1 cellular context compared by ENCODE assay signal in genomic region chr3:98986073-98986472, GRCh38.
TF ChIP-seq lines count a peak whose summit lies in the region.

No MANE protein-coding gene starts in this region.

TF ChIP-seq in H1, 55 proteins besides CTCF, POLR2A, EP300 and RAD21 (continued from another document):
- TF ChIP-seq CHD7 (IDR thresholded peaks at IDR 0.05; ENCODE audit: insufficient replicate concordance, low read length) (no peak), HDAC2 (IDR thresholded peaks at IDR 0.05; ENCODE audit: borderline replicate concordance in 1 of 2, low read depth in 2 of 2, low read length in 2 of 2) (no peak), CTBP2 (IDR thresholded peaks at IDR 0.05; ENCODE audit: borderline replicate concordance, insufficient read depth, insufficient read length, low read length) (no peak), USF2 (IDR thresholded peaks at IDR 0.05; ENCODE audit: low read length) (peak; percentile 50; the same call in 1 of the 2 replicates), CHD1 (IDR thresholded peaks at IDR 0.05; ENCODE audit: low read depth, low read length) (no peak), JUND (IDR thresholded peaks at IDR 0.05; ENCODE audit: low read length) (peak; percentile 90), EGR1 (IDR thresholded peaks at IDR 0.05; ENCODE audit: borderline replicate concordance, low read depth, low read length) (no peak), TAF7 (optimal IDR thresholded peaks at IDR 0.05; ENCODE audit: borderline replicate concordance, low read depth, low read length) (no peak), PHF8 (conservative IDR thresholded peaks at IDR 0.05; ENCODE audit: low read depth, low read length) (no peak), BCL11A (IDR thresholded peaks at IDR 0.05; ENCODE audit: low read depth in 2 of 2, low read length in 2 of 2) (no peak), ATF3 (IDR thresholded peaks at IDR 0.05; ENCODE audit: insufficient read depth, low read depth, low read length) (0 out of 2 replicates have a peak, but pooled peaks have one; percentile 32), GABPA (IDR thresholded peaks at IDR 0.05; ENCODE audit: borderline replicate concordance, insufficient read depth, low read length) (no peak), CREB1 (IDR thresholded peaks at IDR 0.05) (peak; percentile 77), CBX8 (IDR thresholded peaks at IDR 0.05; ENCODE audit: borderline replicate concordance, low read depth, low read length) (no peak), RFX5 (IDR thresholded peaks at IDR 0.05; ENCODE audit: borderline replicate concordance, low read depth, low read length) (no peak), POLR2AphosphoS5 (IDR thresholded peaks at IDR 0.05; ENCODE audit: low read depth, low read length) (no peak), TEAD4 (IDR thresholded peaks at IDR 0.05; ENCODE audit: low read depth, low read length) (peak; percentile 82)
TF ChIP-seq in H1: peak in this region for 8.
